28 cellular contexts compared by ENCODE assay signal in genomic region chr10:103722632-103723031, GRCh38.
A peak's percentile ranks its signal among the peaks of the same experiment; 100 is the strongest.
DNase-seq lines count a peak whose midpoint lies in the region; ATAC-seq, FAIRE-seq and TF ChIP-seq lines count a peak whose summit lies in the region.
"Had no signal": no experiment of that assay in that cellular context is flagged by ENCODE, and none has a peak within 500 bp of the region (broad histone marks: within the 10 kb centered on the region; RNA-seq: fewer than 3 reads in every experiment).

No MANE protein-coding gene starts in this region.

- H3K4me2 ChIP-seq in SK-N-SH (no peak overlapping the region), osteoblast (ENCODE audit: insufficient read depth, low read length) (no peak overlapping the region)
- H3K4me2 ChIP-seq: A549, BLaER1 had no signal

- H2AFZ ChIP-seq in SK-N-SH (ENCODE audit: low read depth), result no peak overlapping the region
- no peak overlapping the region for H2AFZ ChIP-seq in osteoblast (ENCODE audit: low read length)

- DNase-seq in SK-N-SH, result no peak
- no peak for DNase-seq in cardiac muscle cell (ENCODE audit: low read depth in 1 of 2, low spot score in 1 of 2)
- DNase-seq in left ventricle myocardium superior, result no peak
- no peak for DNase-seq in RWPE1 (ENCODE audit: low spot score)
- DNase-seq in osteoblast (ENCODE audit: insufficient read length, low spot score, missing footprints), result peak; percentile 15
- no peak for DNase-seq in HPDE6-E6E7 (ENCODE audit: extremely low spot score)
- no peak for DNase-seq in pancreas
- DNase-seq: AML-193; BE2C; C1 segment of cervical spinal cord; CD4-positive, alpha-beta memory T cell; CD4-positive, CD25-positive, alpha-beta regulatory T cell; CD8-positive, alpha-beta memory T cell; COR-L47; DMS 273 treated with DMSO at 0.1 percent for 48 hours; DMS153; DMS53; DMS79; DND-41; EL; GDM1 had no signal

- H3K9ac ChIP-seq in SK-N-SH, result no peak overlapping the region
- H3K9ac ChIP-seq: BLaER1 had no signal

- no peak for TF ChIP-seq RAD21 in SK-N-SH (IDR thresholded peaks at IDR 0.05; ENCODE audit: low read length)

- H3K4me3 ChIP-seq in SK-N-SH (ENCODE audit: low read depth in 2 of 2, low read length in 1 of 2), result no peak overlapping the region
- no peak overlapping the region for H3K4me3 ChIP-seq in cardiac muscle cell
- no peak overlapping the region for H3K4me3 ChIP-seq in osteoblast (ENCODE audit: insufficient read depth, low read length)
- no peak overlapping the region for H3K4me3 ChIP-seq in pancreas
- H3K4me3 ChIP-seq: A549, BLaER1, GM12878 had no signal

- H3K4me1 ChIP-seq in SK-N-SH (ENCODE audit: control insufficient read depth in 1 of 2, insufficient read depth in 2 of 2, low read depth in 1 of 2, low read length in 1 of 2) (peaks cover 2 to 59% of the 10 kb centered on the region in 2 experiments; a peak in 1 of 4 replicates), cardiac muscle cell (ENCODE audit: low read depth) (peaks cover 21% of the 10 kb centered on the region), osteoblast (ENCODE audit: insufficient read depth, low read length) (no peaks in the 10 kb centered on the region), pancreas (no peaks in the 10 kb centered on the region)
- H3K4me1 ChIP-seq: BLaER1 had no signal

- H3K27me3 ChIP-seq in SK-N-SH (ENCODE audit: insufficient read depth) (no peaks in the 10 kb centered on the region), cardiac muscle cell (no peaks in the 10 kb centered on the region), osteoblast (ENCODE audit: insufficient read depth, low read length) (no peaks in the 10 kb centered on the region), pancreas (no peaks in the 10 kb centered on the region)
- H3K27me3 ChIP-seq: BE2C, BLaER1 had no signal

- no peak for TF ChIP-seq CTCF in SK-N-SH (IDR thresholded peaks at IDR 0.05)
- TF ChIP-seq CTCF in cardiac muscle cell (IDR thresholded peaks at IDR 0.05; ENCODE audit: low read depth, low read length), result no peak
- TF ChIP-seq CTCF in RWPE1 (conservative IDR thresholded peaks at IDR 0.05; ENCODE audit: low read depth), result no peak
- TF ChIP-seq CTCF in osteoblast (IDR thresholded peaks at IDR 0.05; ENCODE audit: extremely low read depth, low read depth, low read length), result no peak
- no peak for TF ChIP-seq CTCF in pancreas (IDR thresholded peaks at IDR 0.05)

- ATAC-seq in SK-N-SH treated with all-trans-retinoic acid at 6 μM for 48 hours (no peak), left ventricle myocardium superior (no peak), pancreas (no peak)
- ATAC-seq: A549, GM12878 had no signal

- H3K79me2 ChIP-seq in SK-N-SH (ENCODE audit: insufficient read depth) (no peaks in the 10 kb centered on the region), osteoblast (ENCODE audit: insufficient read depth, low read length) (no peaks in the 10 kb centered on the region)

- H3K36me3 ChIP-seq in SK-N-SH (replicated peaks in 1 of 2; ENCODE audit: control insufficient read depth in 1 of 2, insufficient read depth in 2 of 2, low read length in 1 of 2) (no peaks in the 10 kb centered on the region), cardiac muscle cell (peaks cover 15% of the 10 kb centered on the region), osteoblast (ENCODE audit: insufficient read depth, low read length) (no peaks in the 10 kb centered on the region), pancreas (no peaks in the 10 kb centered on the region)
- H3K36me3 ChIP-seq: BE2C had no signal

- peak overlapping the region in 1 of 2 experiments; percentile 80; a peak in 2 of 4 replicates for H3K27ac ChIP-seq in SK-N-SH (ENCODE audit: low read depth in 2 of 2, low read length in 1 of 2)
- peak overlapping the region; percentile 36 for H3K27ac ChIP-seq in cardiac muscle cell
- H3K27ac ChIP-seq in RWPE1, result peak overlapping the region; percentile 34
- H3K27ac ChIP-seq in osteoblast (ENCODE audit: low read depth, low read length), result no peak overlapping the region
- H3K27ac ChIP-seq in pancreas, result no peak overlapping the region
- H3K27ac ChIP-seq: 22Rv1, A549, BLaER1 had no signal

- CTCF ChIA-PET in SK-N-SH (lab: Yijun Ruan, JAX), result interaction anchor here (0.9 to 2.5 kb wide), 9 partner anchors 10 to 162 kb away, joined by 3 to 14 read pairs (median 6); partner anchors contain the start of gene SH3PXD2A
- CTCF ChIA-PET in RWPE1 (lab: Yijun Ruan, JAX), result no interaction called here

- H3K9me2 ChIP-seq in SK-N-SH, result no peaks in the 10 kb centered on the region

- TF ChIP-seq EP300 in SK-N-SH (IDR thresholded peaks at IDR 0.05; ENCODE audit: borderline replicate concordance in 1 of 2, low read depth in 1 of 2, low read length in 1 of 2), result peak in 1 of 2 experiments; percentile 79; a peak in 2 of 4 replicates

- H4K20me1 ChIP-seq in SK-N-SH (ENCODE audit: insufficient read depth) (no peaks in the 10 kb centered on the region), osteoblast (ENCODE audit: insufficient read depth, low read length) (peaks cover 2% of the 10 kb centered on the region)

- no peak for FAIRE-seq in pancreas (lab: Jason Lieb, UNC)
- FAIRE-seq: A549, GM12878, GM12892, GM18507 had no signal

- POLR2A ChIA-PET in SK-N-SH (lab: Yijun Ruan, JAX) (interaction anchor here (0.7 to 2.6 kb wide), 6 partner anchors 10 to 134 kb away, joined by 3 to 17 read pairs (median 4); no protein-coding TSS in a partner anchor), RWPE1 (lab: Yijun Ruan, JAX; ENCODE audit: low non-redundant PET) (interaction anchor here (0.6 kb wide), 1 partner anchor 56 kb away, joined by 4 read pairs; no protein-coding TSS in a partner anchor)

- intact Hi-C loops in left ventricle myocardium superior (cut with micrococcal nuclease), result no loop called here
- intact Hi-C loops in pancreas (cut with DNase I), result loop anchor here in 1 of 3 donors (10.0 kb wide), 1 partner anchor 122 kb away; no protein-coding TSS in a partner anchor

- no peaks in the 10 kb centered on the region for H3F3A ChIP-seq in SK-N-SH (replicated peaks; ENCODE audit: insufficient read depth)

- WGBS in SK-N-SH (ENCODE audit: low lambda C conversion rate), result 75% methylated on average over 4 of the region's 7 CpGs
- WGBS in pancreas, 2 donors, result 83 to 86% methylated on average over 7 of the region's 7 CpGs

- no peaks in the 10 kb centered on the region for H3K9me3 ChIP-seq in SK-N-SH
- no peaks in the 10 kb centered on the region for H3K9me3 ChIP-seq in cardiac muscle cell (ENCODE audit: low read depth)
- H3K9me3 ChIP-seq in osteoblast (ENCODE audit: low read depth, low read length), result no peaks in the 10 kb centered on the region
- H3K9me3 ChIP-seq in pancreas, result no peaks in the 10 kb centered on the region
- H3K9me3 ChIP-seq: A549, BE2C, BLaER1 had no signal

TF ChIP-seq in SK-N-SH, 30 proteins besides CTCF, POLR2A, EP300 and RAD21:
- peak; percentile 60; the same call in 1 of the 2 replicates for TF ChIP-seq RCOR1 (IDR thresholded peaks at IDR 0.05; ENCODE audit: low read length)
- TF ChIP-seq GATA2 (CRISPR knock-in tag; IDR thresholded peaks at IDR 0.05), result peak; percentile 89
- peak; percentile 47 for TF ChIP-seq FOXJ3 (CRISPR knock-in tag; IDR thresholded peaks at IDR 0.05)
- TF ChIP-seq PBX3 (IDR thresholded peaks at IDR 0.05), result no peak
- TF ChIP-seq ELF1 (IDR thresholded peaks at IDR 0.05), result no peak
- TF ChIP-seq TEAD4 (IDR thresholded peaks at IDR 0.05; ENCODE audit: borderline replicate concordance, insufficient read depth), result no peak

TF ChIP-seq in SK-N-SH treated with all-trans-retinoic acid at 6 μM for 48 hours, 23 proteins besides CTCF, POLR2A, EP300 and RAD21:
- TF ChIP-seq PPARA (CRISPR knock-in tag; IDR thresholded peaks at IDR 0.05; ENCODE audit: borderline replicate concordance) (no peak), OSR1 (CRISPR knock-in tag; IDR thresholded peaks at IDR 0.05) (no peak), ESRRG (CRISPR knock-in tag; IDR thresholded peaks at IDR 0.05) (no peak), ZC3H10 (CRISPR knock-in tag; IDR thresholded peaks at IDR 0.05) (no peak), ARNTL (CRISPR knock-in tag; IDR thresholded peaks at IDR 0.05; ENCODE audit: borderline replicate concordance, low read depth) (no peak), BACH2 (CRISPR knock-in tag; IDR thresholded peaks at IDR 0.05; ENCODE audit: borderline replicate concordance) (no peak), ZFP3 (CRISPR knock-in tag; IDR thresholded peaks at IDR 0.05) (no peak), RARB (CRISPR knock-in tag; IDR thresholded peaks at IDR 0.05) (no peak)

Comparison
In these comparisons a context has a peak if more than half of its experiments do, and no peak if none do; other contexts are left out.
1. H3K27ac ChIP-seq: peak in cardiac muscle cell (single experiment) and RWPE1 (single experiment); none in osteoblast (single experiment) and pancreas (0 of 4).